In genomic region chr7:125599387-125599786, GRCh38 we compare ENCODE assay signal across 18 cellular contexts.
"Had no signal": no experiment of that assay in that cellular context is flagged by ENCODE, and none has a peak within 500 bp of the region (broad histone marks: within the 10 kb centered on the region; RNA-seq: fewer than 3 reads in every experiment).

No MANE protein-coding gene starts in this region.

- H3K36me3 ChIP-seq: ascending aorta, gastrocnemius medialis, heart right ventricle had no signal

- H3K4me1 ChIP-seq: ascending aorta, gastrocnemius medialis, heart right ventricle, parathyroid adenoma, testis had no signal

- ATAC-seq: activated CD8-positive, alpha-beta T cell treated with anti-CD3 and anti-CD28 coated beads, Interleukin-2, amount 10 ng/mL, durations not matched to agents 7 days and 5 days; gastrocnemius medialis; heart right ventricle; left ventricle myocardium superior; stimulated activated naive CD8-positive, alpha-beta T cell treated with anti-CD3 and anti-CD28 coated beads, Interleukin-15, amount 100 ng/mL, for 72 hours; WTC11 had no signal

- H3K4me3 ChIP-seq: ascending aorta, gastrocnemius medialis, heart right ventricle, testis had no signal

- H3K27ac ChIP-seq: ascending aorta, gastrocnemius medialis, heart right ventricle, parathyroid adenoma, testis had no signal

- H3K27me3 ChIP-seq: ascending aorta, gastrocnemius medialis, heart right ventricle, testis had no signal

- H3K9me3 ChIP-seq: ascending aorta, gastrocnemius medialis, testis had no signal

- DNase-seq: activated CD4-positive, alpha-beta T cell treated with anti-CD3 and anti-CD28 coated beads for 48 hours; activated CD8-positive, alpha-beta memory T cell treated with anti-CD3 and anti-CD28 coated beads, Interleukin-2, amount 50 U/mL, for 48 hours; activated CD8-positive, alpha-beta T cell treated with anti-CD3 and anti-CD28 coated beads, Interleukin-2, amount 10 ng/mL, durations not matched to agents 7 days and 5 days; activated naive CD8-positive, alpha-beta T cell treated with anti-CD3 and anti-CD28 coated beads, Interleukin-2, amount 10 ng/mL, durations not matched to agents 7 days and 5 days; cortex of kidney; effector CD8-positive, alpha-beta T cell; gastrocnemius medialis; heart right ventricle; kidney; left ventricle myocardium superior; retina; stimulated activated CD4-positive, alpha-beta T cell treated with anti-CD3 and anti-CD28 coated beads, Interleukin-15, amount 100 ng/mL, for 24 hours; stimulated activated CD4-positive, alpha-beta T cell treated with anti-CD3 and anti-CD28 coated beads, Interleukin-4, amount 100 ng/mL, for 24 hours; stimulated activated naive CD8-positive, alpha-beta T cell treated with anti-CD3 and anti-CD28 coated beads, Interleukin-15, amount 100 ng/mL, for 72 hours; testis had no signal
